ENCODE assay signal across 1 cellular context in genomic region chr3:196640501-196640968, GRCh38.
TF ChIP-seq lines count a peak whose summit lies in the region.

No MANE protein-coding gene starts in this region.

TF ChIP-seq in GM12878, 131 proteins besides CTCF, POLR2A, EP300 and RAD21 (continued from another document):
- TF ChIP-seq SKIL (IDR thresholded peaks at IDR 0.05; ENCODE audit: low read depth, poor library complexity, severe bottlenecking), result no peak
- TF ChIP-seq HDGF (IDR thresholded peaks at IDR 0.05), result 0 out of 2 replicates have a peak, but pooled peaks have one; percentile 15
- peak; percentile 22 for TF ChIP-seq USF1 (IDR thresholded peaks at IDR 0.05; ENCODE audit: borderline replicate concordance, extremely low read length, insufficient read depth, low read depth, low read length)
- TF ChIP-seq NFXL1 (IDR thresholded peaks at IDR 0.05; ENCODE audit: borderline replicate concordance), result no peak
- TF ChIP-seq ZBED1 (IDR thresholded peaks at IDR 0.05; ENCODE audit: borderline replicate concordance), result no peak
- TF ChIP-seq CREM (IDR thresholded peaks at IDR 0.05; ENCODE audit: low read depth), result no peak
- TF ChIP-seq PKNOX1 (IDR thresholded peaks at IDR 0.05), result no peak
- TF ChIP-seq BHLHE40 (IDR thresholded peaks at IDR 0.05; ENCODE audit: borderline replicate concordance in 1 of 2, low read depth in 2 of 2, low read length in 1 of 2), result peak; percentile 71 to 85
- 0 out of 2 replicates have a peak, but pooled peaks have one; percentile 42 for TF ChIP-seq MXI1 (IDR thresholded peaks at IDR 0.05; ENCODE audit: low read depth, low read length)
- 0 out of 2 replicates have a peak, but pooled peaks have one; percentile 57 for TF ChIP-seq POLR2AphosphoS5 (IDR thresholded peaks at IDR 0.05; ENCODE audit: low read length)
